Comparison of ENCODE assay signal across 8 cellular contexts in genomic region chr20:10511507-10512231, GRCh38.
DNase-seq lines count a peak whose midpoint lies in the region; ATAC-seq, FAIRE-seq and TF ChIP-seq lines count a peak whose summit lies in the region.

No MANE protein-coding gene starts in this region.

- peak overlapping the region; percentile 73; the same call in 1 of the 2 replicates for H2BK15ac ChIP-seq in H1 (ENCODE audit: low read length)

- 0 out of 2 replicates have a peak overlapping the region, but pooled peaks have one; percentile 3 for H2BK5ac ChIP-seq in H1 (ENCODE audit: low read depth, low read length)

- H3K9me3 ChIP-seq in AG04450 (ENCODE audit: control insufficient read depth, insufficient read depth, low read length) (no peaks in the 10 kb centered on the region), H1 (ENCODE audit: insufficient read depth in 2 of 2, low read depth in 1 of 2, low read length in 1 of 2) (no peaks in the 10 kb centered on the region)

- peak overlapping the region; percentile 92 for H3K27ac ChIP-seq in AG04450 (ENCODE audit: low read depth, low read length)
- no peak overlapping the region for H3K27ac ChIP-seq in H1 (ENCODE audit: low read depth, low read length)

- peak overlapping the region; percentile 24 for H3K4ac ChIP-seq in H1 (replicated peaks; ENCODE audit: insufficient read length, low read depth, low read length)

- H3K23me2 ChIP-seq in H1 (ENCODE audit: low read depth, low read length), result no peaks in the 10 kb centered on the region

- H3K9ac ChIP-seq in H1 (replicated peaks in 1 of 4; ENCODE audit: extremely low read depth in 1 of 4, low read depth in 3 of 4, low read length in 3 of 4), result no peak overlapping the region

- H2AFZ ChIP-seq in H1 (ENCODE audit: low read length), result no peak overlapping the region

- no peaks in the 10 kb centered on the region for H3K27me3 ChIP-seq in AG04450 (ENCODE audit: control insufficient read depth, insufficient read depth, low read length)
- no peaks in the 10 kb centered on the region for H3K27me3 ChIP-seq in H1 (replicated peaks in 1 of 4; ENCODE audit: control insufficient read depth in 3 of 4, extremely low read depth in 1 of 4, insufficient read depth in 3 of 4, low read length in 3 of 4)

- DNase-seq in AG04450 (ENCODE audit: low read depth, low spot score) (peak; percentile 87), NCI-H524 (lab: John Stamatoyannopoulos, UW) (peak; percentile 83 to 91), H1 (ENCODE audit: low read depth in 1 of 2, low spot score in 2 of 2) (no peak), mesothelial cell of epicardium (ENCODE audit: low spot score in 2 of 2, unreplicated experiment in 2 of 2) (no peak)
- peak; percentile 63 to 73 for DNase-seq in activated CD4-positive, alpha-beta T cell treated with anti-CD3 and anti-CD28 coated beads, Interleukin-2, amount 50 U/mL, for 48 hours
- DNase-seq in stimulated activated CD8-positive, alpha-beta memory T cell treated with anti-CD3 and anti-CD28 coated beads, Interleukin-2, amount 100 ng/mL, for 48 hours (ENCODE audit: low read depth in 2 of 2), result peak; percentile 36 to 59

- no peaks in the 10 kb centered on the region; the same call in 1 of the 2 replicates for H3K79me1 ChIP-seq in H1 (ENCODE audit: low read depth, low read length)

- H2AK5ac ChIP-seq in H1 (ENCODE audit: low read depth, low read length), result 0 out of 2 replicates have a peak overlapping the region, but pooled peaks have one; percentile 84

- peak overlapping the region; percentile 87; the same call in 1 of the 2 replicates for H2BK20ac ChIP-seq in H1 (ENCODE audit: low read length)

- H3K14ac ChIP-seq in H1 (ENCODE audit: insufficient read length), result no peak overlapping the region

- WGBS in H1 (ENCODE audit: extremely low coverage in 1 of 2, insufficient coverage in 1 of 2, insufficient read length in 1 of 2, insufficient replicate concordance in 2 of 2, low coverage in 1 of 2, low lambda C conversion rate in 2 of 2, missing lambda C conversion rate in 1 of 2), 2 experiments, result 58% methylated on average over 5 of the region's 5 CpGs; no CpG with 5 or more reads in 1 of the 2 experiments

- no peaks in the 10 kb centered on the region for H3K9me3 Mint-ChIP-seq in mesothelial cell of epicardium

- no peak for TF ChIP-seq POLR2A in H1 (IDR thresholded peaks at IDR 0.05; ENCODE audit: control extremely low read depth in 1 of 2, low read depth in 2 of 2, low read length in 2 of 2)

- no peaks in the 10 kb centered on the region for H3K36me3 ChIP-seq in H1 (ENCODE audit: control insufficient read depth in 2 of 4, insufficient read depth in 4 of 4, low read length in 3 of 4)

- no peak overlapping the region for H3K4me3 Mint-ChIP-seq in mesothelial cell of epicardium

- H3K18ac ChIP-seq in H1 (ENCODE audit: extremely low read depth, low read length), result no peak overlapping the region

- POLR2A ChIA-PET in AG04450 (lab: Yijun Ruan, JAX) (interaction anchor here (0.6 to 1.1 kb wide), 5 partner anchors 12 to 160 kb away, joined by 3 to 7 read pairs (median 3); no protein-coding TSS in a partner anchor), H1 (lab: Charles Lee; ENCODE audit: partially characterized antibody) (no interaction called here)

- H3K23ac ChIP-seq in H1 (ENCODE audit: insufficient read length), result no peak overlapping the region

- H2BK120ac ChIP-seq in H1 (replicated peaks; ENCODE audit: low read depth, low read length), result peak overlapping the region; percentile 8

- H3K4me1 Mint-ChIP-seq in mesothelial cell of epicardium, result peaks cover 52% of the 10 kb centered on the region

- peaks cover 4% of the 10 kb centered on the region for H3K36me3 Mint-ChIP-seq in mesothelial cell of epicardium

- no peak overlapping the region for H4K8ac ChIP-seq in H1 (ENCODE audit: extremely low read depth, insufficient read depth, low read length)

- H4K20me1 ChIP-seq in H1 (replicated peaks in 1 of 2; ENCODE audit: control insufficient read depth in 1 of 2, insufficient read depth in 2 of 2, low read length in 2 of 2), result no peaks in the 10 kb centered on the region

- peaks cover 0 to 11% (median 5%) of the 10 kb centered on the region in 4 experiments; a peak in 5 of 7 replicates for H3K4me1 ChIP-seq in H1 (replicated peaks in 1 of 4; ENCODE audit: control insufficient read depth in 3 of 4, insufficient read depth in 4 of 4, low read length in 3 of 4)

- TF ChIP-seq CTCF in AG04450 (IDR thresholded peaks at IDR 0.05; ENCODE audit: low read depth, low read length) (no peak), H1 (IDR thresholded peaks at IDR 0.05; ENCODE audit: control extremely low read depth in 1 of 3, insufficient read depth in 1 of 3, low read depth in 1 of 3, low read length in 3 of 3) (no peak), mesothelial cell of epicardium (IDR thresholded peaks at IDR 0.05; ENCODE audit: unreplicated experiment) (no peak)

- TF ChIP-seq RAD21 in H1 (IDR thresholded peaks at IDR 0.05 in 1 of 2, conservative IDR thresholded peaks at IDR 0.05 in 1 of 2; ENCODE audit: low read depth in 2 of 2, low read length in 2 of 2), result no peak

- H3K27ac Mint-ChIP-seq in mesothelial cell of epicardium, result peak overlapping the region; percentile 91

- H3K4me3 ChIP-seq in AG04450 (ENCODE audit: low read depth, low read length) (no peak overlapping the region; the same call in 1 of the 2 replicates), H1 (ENCODE audit: extremely low read depth in 1 of 4, insufficient read depth in 2 of 4, low read depth in 3 of 4, low read length in 4 of 4) (no peak overlapping the region)

- peaks cover 0 to 5% of the 10 kb centered on the region in 2 experiments; a peak in 1 of 4 replicates for H3K79me2 ChIP-seq in H1 (ENCODE audit: control insufficient read depth in 1 of 2, insufficient read depth in 2 of 2, low read length in 2 of 2)

- no peak overlapping the region for H4K5ac ChIP-seq in H1 (ENCODE audit: insufficient read length, low read depth, low read length)

- no peak overlapping the region for H3K4me2 ChIP-seq in H1 (ENCODE audit: insufficient read depth in 1 of 2, low read depth in 2 of 2, low read length in 2 of 2)

- CTCF ChIA-PET in AG04450 (lab: Charles Lee), result interaction anchor here (1.1 kb wide), 1 partner anchor 41 kb away, joined by 3 read pairs; no protein-coding TSS in a partner anchor
- CTCF ChIA-PET in H1 (lab: Charles Lee; ENCODE audit: partially characterized antibody), result interaction anchor here (0.7 to 1.3 kb wide), 5 partner anchors 16 to 37 kb away, joined by 3 to 4 read pairs (median 3); no protein-coding TSS in a partner anchor

- FAIRE-seq in H1 (lab: Jason Lieb, UNC), result no peak

- H3K27me3 Mint-ChIP-seq in mesothelial cell of epicardium (ENCODE audit: low read depth), result no peaks in the 10 kb centered on the region

- peak overlapping the region; percentile 71; the same call in 1 of the 2 replicates for H2BK12ac ChIP-seq in H1 (ENCODE audit: low read depth, low read length)

- H3K56ac ChIP-seq in H1 (replicated peaks; ENCODE audit: insufficient read length, low read depth, low read length), result no peak overlapping the region

- ATAC-seq in GM18867 (IDR thresholded peaks at IDR 0.05; ENCODE audit: unreplicated experiment) (peak; percentile 99), HG03064 (IDR thresholded peaks at IDR 0.05; ENCODE audit: low read depth, unreplicated experiment) (peak; percentile 94)

- TF ChIP-seq EP300 in H1 (IDR thresholded peaks at IDR 0.05; ENCODE audit: borderline replicate concordance in 1 of 2, low read depth in 2 of 2, low read length in 2 of 2), result no peak

- no peak overlapping the region for H4K91ac ChIP-seq in H1 (replicated peaks; ENCODE audit: insufficient read length, low read length)

TF ChIP-seq in H1, 55 proteins besides CTCF, POLR2A, EP300 and RAD21:
- TF ChIP-seq E2F6 (IDR thresholded peaks at IDR 0.05), result no peak
- TF ChIP-seq, protein P1, sequence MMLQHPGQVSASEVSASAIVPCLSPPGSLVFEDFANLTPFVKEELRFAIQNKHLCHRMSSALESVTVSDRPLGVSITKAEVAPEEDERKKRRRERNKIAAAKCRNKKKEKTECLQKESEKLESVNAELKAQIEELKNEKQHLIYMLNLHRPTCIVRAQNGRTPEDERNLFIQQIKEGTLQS (IDR thresholded peaks at IDR 0.05; ENCODE audit: insufficient read depth, low read depth, low read length), result no peak
- no peak for TF ChIP-seq SAP30 (IDR thresholded peaks at IDR 0.05; ENCODE audit: insufficient read depth, insufficient replicate concordance, low read length)
- TF ChIP-seq FOSL1 (IDR thresholded peaks at IDR 0.05; ENCODE audit: insufficient read depth, low read depth, low read length), result no peak
- peak; percentile 97 for TF ChIP-seq MAFK (IDR thresholded peaks at IDR 0.05; ENCODE audit: low read depth, low read length)
- no peak for TF ChIP-seq GABPA (IDR thresholded peaks at IDR 0.05; ENCODE audit: borderline replicate concordance, insufficient read depth, low read length)
- TF ChIP-seq ZNF274 (IDR thresholded peaks at IDR 0.05; ENCODE audit: borderline replicate concordance, extremely low read depth, low read length), result no peak
- TF ChIP-seq JUN (IDR thresholded peaks at IDR 0.05; ENCODE audit: low read depth, low read length), result no peak
- TF ChIP-seq JUND (IDR thresholded peaks at IDR 0.05; ENCODE audit: low read length), result peak; percentile 86
- TF ChIP-seq BRCA1 (IDR thresholded peaks at IDR 0.05; ENCODE audit: low read depth, low read length), result no peak
- TF ChIP-seq BCL11A (IDR thresholded peaks at IDR 0.05; ENCODE audit: low read depth in 2 of 2, low read length in 2 of 2), result no peak
- TF ChIP-seq TCF12 (IDR thresholded peaks at IDR 0.05; ENCODE audit: low read depth, low read length), result no peak
- no peak for TF ChIP-seq KDM5A (IDR thresholded peaks at IDR 0.05; ENCODE audit: low read length)
- TF ChIP-seq RXRA (IDR thresholded peaks at IDR 0.05; ENCODE audit: insufficient read depth, low read depth, low read length), result no peak
- TF ChIP-seq TEAD4 (IDR thresholded peaks at IDR 0.05; ENCODE audit: low read depth, low read length), result no peak
- TF ChIP-seq BACH1 (IDR thresholded peaks at IDR 0.05; ENCODE audit: low read length), result peak; percentile 100
- TF ChIP-seq TBP (IDR thresholded peaks at IDR 0.05; ENCODE audit: low read depth, low read length), result no peak

Comparison
In these comparisons a context has a peak if more than half of its experiments do, and no peak if none do; other contexts are left out.
1. DNase-seq: peak in AG04450 (single experiment), NCI-H524 (2 of 2), activated CD4-positive, alpha-beta T cell treated with anti-CD3 and anti-CD28 coated beads, Interleukin-2, amount 50 U/mL, for 48 hours (2 of 2) and stimulated activated CD8-positive, alpha-beta memory T cell treated with anti-CD3 and anti-CD28 coated beads, Interleukin-2, amount 100 ng/mL, for 48 hours (2 of 2); none in H1 (0 of 2) and mesothelial cell of epicardium (0 of 2).